In genomic region chrX:10612215-10612614, GRCh38 we compare ENCODE assay signal across 14 cellular contexts. TPM values are rescaled to one million over a fixed set of nuclear protein-coding genes. Genes with fewer than 3 reads are reported as not detected.
A peak's percentile ranks its signal among the peaks of the same experiment; 100 is the strongest.
DNase-seq lines count a peak whose midpoint lies in the region; FAIRE-seq and TF ChIP-seq lines count a peak whose summit lies in the region.
"Had no signal": no experiment of that assay in that cellular context is flagged by ENCODE, and none has a peak within 500 bp of the region (broad histone marks: within the 10 kb centered on the region; RNA-seq: fewer than 3 reads in every experiment).

No MANE protein-coding gene starts in this region.

- peaks cover 7% of the 10 kb centered on the region for H4K20me1 ChIP-seq in neural progenitor cell (ENCODE audit: low read depth)

- H3K27ac ChIP-seq in neural progenitor cell (no peak overlapping the region), tibial artery (no peak overlapping the region)
- H3K27ac ChIP-seq: cardiac muscle cell, epithelial cell of prostate had no signal

- peaks cover 16% of the 10 kb centered on the region for H3K9me3 Mint-ChIP-seq in neural progenitor cell
- H3K9me3 Mint-ChIP-seq in activated naive CD8-positive, alpha-beta T cell treated with anti-CD3 and anti-CD28 coated beads for 36 hours = no peaks in the 10 kb centered on the region
- H3K9me3 Mint-ChIP-seq: activated CD4-positive, alpha-beta T cell treated with anti-CD3 and anti-CD28 coated beads, Interleukin-2, amount 10 ng/mL, durations not matched to agents 7 days and 5 days; T-helper 1 cell treated with Interleukin-12 subunit alpha and Interleukin-12 subunit beta and Interleukin-4 antibody, amounts not matched to agents 30 μg/mL and 1 μg/mL, for 36 hours had no signal

- H3F3A ChIP-seq in neural progenitor cell (ENCODE audit: low read depth) = peaks cover 5% of the 10 kb centered on the region

- no peaks in the 10 kb centered on the region for H3K36me3 ChIP-seq in neural progenitor cell
- no peaks in the 10 kb centered on the region for H3K36me3 ChIP-seq in tibial artery
- H3K36me3 ChIP-seq: cardiac muscle cell had no signal

- TF ChIP-seq CTCF in neural progenitor cell (IDR thresholded peaks at IDR 0.05) (no peak), tibial artery (IDR thresholded peaks at IDR 0.05) (no peak)

- H3K4me3 ChIP-seq in neural progenitor cell (no peak overlapping the region), tibial artery (no peak overlapping the region)
- H3K4me3 ChIP-seq: cardiac muscle cell had no signal

- peaks cover 30% of the 10 kb centered on the region for H3K36me3 Mint-ChIP-seq in neural progenitor cell
- H3K36me3 Mint-ChIP-seq in activated naive CD8-positive, alpha-beta T cell treated with anti-CD3 and anti-CD28 coated beads for 36 hours = no peaks in the 10 kb centered on the region

- no peak overlapping the region for H2AFZ ChIP-seq in neural progenitor cell (replicated peaks)

- H3K27me3 ChIP-seq in neural progenitor cell = no peaks in the 10 kb centered on the region
- H3K27me3 ChIP-seq in tibial artery = no peaks in the 10 kb centered on the region
- H3K27me3 ChIP-seq: cardiac muscle cell had no signal

- H3K9ac ChIP-seq in neural progenitor cell = no peak overlapping the region

- no peaks in the 10 kb centered on the region for H3K9me3 ChIP-seq in neural progenitor cell (ENCODE audit: low read depth)
- H3K9me3 ChIP-seq in tibial artery = no peaks in the 10 kb centered on the region

- in situ Hi-C loops in Caki2 (cut with HindIII; ENCODE audit: low pct_unique_long_range_greater_than_20kb, low sequenced_read_pairs) = no loop called here

- peaks cover 92% of the 10 kb centered on the region for H3K79me2 ChIP-seq in neural progenitor cell (ENCODE audit: low read depth)

- intact Hi-C loops in tibial artery (cut with DNase I; ENCODE audit: low total_unique reads) = no loop called here

- DNase-seq in Caki2 (ENCODE audit: low read depth) (peak; percentile 61), RCC 7860 (ENCODE audit: low spot score) (peak; percentile 28), fibroblast of gingiva (ENCODE audit: low read depth) (peak; percentile 42), neural progenitor cell (ENCODE audit: low spot score) (no peak), tibial artery (no peak), NCI-H1436 treated with DMSO at 0.1 percent for 48 hours (lab: John Stamatoyannopoulos, UW) (no peak), activated gamma-delta T cell treated with Interleukin-2 at 50 U/mL for 16 hours (no peak)
- DNase-seq in activated naive CD8-positive, alpha-beta T cell treated with anti-CD3 and anti-CD28 coated beads for 36 hours = no peak
- DNase-seq: activated CD4-positive, alpha-beta T cell treated with anti-CD3 and anti-CD28 coated beads, Interleukin-2, amount 10 ng/mL, durations not matched to agents 7 days and 5 days; NCI-H226; nephron progenitor cell had no signal

- peaks cover 4% of the 10 kb centered on the region for H3K27me3 Mint-ChIP-seq in neural progenitor cell (ENCODE audit: insufficient read depth, low read depth)
- peaks cover 21% of the 10 kb centered on the region for H3K27me3 Mint-ChIP-seq in activated naive CD8-positive, alpha-beta T cell treated with anti-CD3 and anti-CD28 coated beads for 36 hours

- peak; percentile 95 for FAIRE-seq in RCC 7860 (lab: Jason Lieb, UNC)

- H3K27ac Mint-ChIP-seq in neural progenitor cell = no peak overlapping the region
- H3K27ac Mint-ChIP-seq in activated naive CD8-positive, alpha-beta T cell treated with anti-CD3 and anti-CD28 coated beads for 36 hours = no peak overlapping the region
- H3K27ac Mint-ChIP-seq: activated CD4-positive, alpha-beta T cell treated with anti-CD3 and anti-CD28 coated beads, Interleukin-2, amount 10 ng/mL, durations not matched to agents 7 days and 5 days; nephron progenitor cell; T-helper 1 cell treated with Interleukin-12 subunit alpha and Interleukin-12 subunit beta and Interleukin-4 antibody, amounts not matched to agents 30 μg/mL and 1 μg/mL, for 36 hours had no signal

- H3K4me3 Mint-ChIP-seq in neural progenitor cell = no peak overlapping the region
- H3K4me3 Mint-ChIP-seq in activated naive CD8-positive, alpha-beta T cell treated with anti-CD3 and anti-CD28 coated beads for 36 hours = no peak overlapping the region
- H3K4me3 Mint-ChIP-seq: activated CD4-positive, alpha-beta T cell treated with anti-CD3 and anti-CD28 coated beads, Interleukin-2, amount 10 ng/mL, durations not matched to agents 7 days and 5 days; nephron progenitor cell; T-helper 1 cell treated with Interleukin-12 subunit alpha and Interleukin-12 subunit beta and Interleukin-4 antibody, amounts not matched to agents 30 μg/mL and 1 μg/mL, for 36 hours had no signal

- H3K4me1 Mint-ChIP-seq in neural progenitor cell = peaks cover 59% of the 10 kb centered on the region
- H3K4me1 Mint-ChIP-seq in activated naive CD8-positive, alpha-beta T cell treated with anti-CD3 and anti-CD28 coated beads for 36 hours = no peaks in the 10 kb centered on the region
- H3K4me1 Mint-ChIP-seq: activated CD4-positive, alpha-beta T cell treated with anti-CD3 and anti-CD28 coated beads, Interleukin-2, amount 10 ng/mL, durations not matched to agents 7 days and 5 days had no signal

- H3K4me2 ChIP-seq in neural progenitor cell = peak overlapping the region; percentile 7

- H3K4me1 ChIP-seq in neural progenitor cell = peaks cover 41% of the 10 kb centered on the region
- H3K4me1 ChIP-seq in tibial artery = no peaks in the 10 kb centered on the region

RNA-seq across cellular contexts. Expression of gene MID1, which starts 8.2 kb away (rescaled TPM):
- 12.5 and 26.7 TPM in 2 replicates for total RNA-seq in Caki2 (2014; rRNA removed; shearing (Covaris generic); ENCODE audit: low replicate concordance)
- total RNA-seq in neural progenitor cell (ENCODE audit: low replicate concordance) = 22.8 and 29.5 TPM in 2 replicates
- under 1 TPM; 0.28 to 0.70 TPM for total RNA-seq in activated naive CD8-positive, alpha-beta T cell treated with anti-CD3 and anti-CD28 coated beads for 36 hours

Comparison
In these comparisons a context has a peak if more than half of its experiments do, and no peak if none do; other contexts are left out.
1. DNase-seq: peak in Caki2 (single experiment), RCC 7860 (single experiment) and fibroblast of gingiva (single experiment); none in neural progenitor cell (single experiment), activated naive CD8-positive, alpha-beta T cell treated with anti-CD3 and anti-CD28 coated beads for 36 hours (single experiment), tibial artery (0 of 2), NCI-H1436 treated with DMSO at 0.1 percent for 48 hours (single experiment) and activated gamma-delta T cell treated with Interleukin-2 at 50 U/mL for 16 hours (single experiment).